In the genomic region with DNA sequence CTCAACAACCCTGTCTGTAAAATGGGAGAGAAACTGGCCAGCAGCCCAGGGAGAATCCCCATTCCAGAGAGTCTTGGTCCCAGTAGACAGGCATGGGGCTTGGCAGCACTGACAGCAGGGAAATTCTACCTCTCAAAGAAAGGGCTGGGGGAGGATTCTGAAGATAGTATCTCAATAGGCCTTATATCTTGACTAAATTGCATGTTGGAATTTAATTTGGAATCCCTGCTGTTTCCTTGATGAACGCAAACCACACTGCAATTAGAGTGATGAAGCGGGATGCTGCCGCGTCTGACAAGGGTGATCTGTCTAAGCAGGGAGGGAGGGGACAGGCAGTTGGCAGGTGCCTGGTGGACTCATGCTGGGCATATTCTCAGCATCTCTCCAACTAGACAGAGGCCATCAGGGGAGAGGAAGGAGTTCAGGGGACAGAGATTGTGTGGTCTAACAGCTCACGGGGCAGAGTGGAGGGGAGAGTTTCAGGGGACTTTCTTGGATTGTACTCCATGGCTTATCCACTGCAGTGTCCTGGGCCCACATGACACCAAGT, we compare ENCODE assay signal across 16 cellular contexts. TPM values are rescaled to one million over a fixed set of nuclear protein-coding genes. Genes with fewer than 3 reads are reported as not detected.
DNase-seq lines count a peak whose midpoint lies in the region; ATAC-seq and TF ChIP-seq lines count a peak whose summit lies in the region.
"Had no signal": no experiment of that assay in that cellular context is flagged by ENCODE, and none has a peak within 500 bp of the region (broad histone marks: within the 10 kb centered on the region; RNA-seq: fewer than 3 reads in every experiment).

No MANE protein-coding gene starts in this region.

- peak overlapping the region; percentile 79 for H3K27ac Mint-ChIP-seq in mesothelial cell of epicardium
- H3K27ac Mint-ChIP-seq: CD8-positive, alpha-beta memory T cell; T-cell had no signal

- DNase-seq in NCI-H2081 (lab: John Stamatoyannopoulos, UW), result peak; percentile 4 to 38
- no peak for DNase-seq in NCI-H2081 treated with DMSO at 0.1 percent for 48 hours (lab: John Stamatoyannopoulos, UW)
- DNase-seq in M059J (ENCODE audit: low read depth), result peak; percentile 15
- peak; percentile 48 for DNase-seq in NCI-H446 treated with DMSO at 0.1 percent for 48 hours (lab: John Stamatoyannopoulos, UW)
- no peak for DNase-seq in mesothelial cell of epicardium (ENCODE audit: low spot score in 2 of 2, unreplicated experiment in 2 of 2)
- no peak for DNase-seq in stimulated activated naive CD4-positive, alpha-beta T cell treated with Interleukin-2 at 50 U/mL for 16 hours (lab: John Stamatoyannopoulos, UW)
- no peak for DNase-seq in NCI-H1436 (lab: John Stamatoyannopoulos, UW)
- DNase-seq: CD8-positive, alpha-beta memory T cell; GOT3; KBM-7; NCI-H187; NCI-H226; NCI-H774; T-cell had no signal

- peaks cover 9% of the 10 kb centered on the region for H3K36me3 Mint-ChIP-seq in mesothelial cell of epicardium
- H3K36me3 Mint-ChIP-seq: CD8-positive, alpha-beta memory T cell; T-cell had no signal

- ATAC-seq in HG02938 (IDR thresholded peaks at IDR 0.05; ENCODE audit: unreplicated experiment), result no peak
- ATAC-seq: Panc1, T-cell had no signal

- H3K4me1 Mint-ChIP-seq in mesothelial cell of epicardium, result peaks cover 23% of the 10 kb centered on the region
- H3K4me1 Mint-ChIP-seq: CD8-positive, alpha-beta memory T cell; T-cell had no signal

- no peak overlapping the region for H3K4me3 Mint-ChIP-seq in mesothelial cell of epicardium
- H3K4me3 Mint-ChIP-seq: CD8-positive, alpha-beta memory T cell; T-cell had no signal

- TF ChIP-seq CTCF in mesothelial cell of epicardium (IDR thresholded peaks at IDR 0.05; ENCODE audit: unreplicated experiment), result no peak

- H3K9me3 Mint-ChIP-seq in mesothelial cell of epicardium, result peaks cover 9% of the 10 kb centered on the region
- H3K9me3 Mint-ChIP-seq: CD8-positive, alpha-beta memory T cell; T-cell had no signal

- no peaks in the 10 kb centered on the region for H3K27me3 Mint-ChIP-seq in mesothelial cell of epicardium (ENCODE audit: low read depth)

RNA-seq across cellular contexts. Expression of gene COMMD9, which starts 48.4 kb away (rescaled TPM):
- total RNA-seq in M059J (2014; rRNA removed; shearing (Covaris generic)), result 80.1 and 94.4 TPM in 2 replicates
- 50.5 to 55.3 TPM (median 53.5 TPM) in 3 replicates for total RNA-seq in mesothelial cell of epicardium

RNA-seq across cellular contexts. Expression of gene PRR5L, which starts 55.3 kb away (rescaled TPM):
- 72.9 and 81.1 TPM in 2 replicates for total RNA-seq in M059J (2014; rRNA removed; shearing (Covaris generic))
- total RNA-seq in mesothelial cell of epicardium, result 5.2 to 6.7 TPM (median 6.5 TPM) in 3 replicates

Comparison
In these comparisons a context has a peak if more than half of its experiments do, and no peak if none do; other contexts are left out.
1. DNase-seq: peak in NCI-H2081 (2 of 2), M059J (single experiment) and NCI-H446 treated with DMSO at 0.1 percent for 48 hours (single experiment); none in NCI-H2081 treated with DMSO at 0.1 percent for 48 hours (single experiment), mesothelial cell of epicardium (0 of 2), stimulated activated naive CD4-positive, alpha-beta T cell treated with Interleukin-2 at 50 U/mL for 16 hours (single experiment) and NCI-H1436 (single experiment).